In genomic region chr14:25869854-25870253, GRCh38 we compare ENCODE assay signal across 8 cellular contexts.
"Had no signal": no experiment of that assay in that cellular context is flagged by ENCODE, and none has a peak within 500 bp of the region (broad histone marks: within the 10 kb centered on the region; RNA-seq: fewer than 3 reads in every experiment).

No MANE protein-coding gene starts in this region.

- H3K4me3 ChIP-seq: GM12878 had no signal

- DNase-seq: GDM1, GF-D8 had no signal

- FAIRE-seq: G401.6, GM12878, GM12891, GM12892, GM18507, GM19239 had no signal

- ATAC-seq: GM12878 had no signal
